25 cellular contexts compared by ENCODE assay signal in genomic region chrX:8346060-8346459, GRCh38.
"Had no signal": no experiment of that assay in that cellular context is flagged by ENCODE, and none has a peak within 500 bp of the region (broad histone marks: within the 10 kb centered on the region; RNA-seq: fewer than 3 reads in every experiment).

No MANE protein-coding gene starts in this region.

- H3K36me3 ChIP-seq: brain microvascular endothelial cell, cardiac muscle cell, colonic mucosa, esophagus muscularis mucosa, gastroesophageal sphincter had no signal

- H3K4me3 ChIP-seq: cardiac muscle cell, colonic mucosa, esophagus muscularis mucosa, gastroesophageal sphincter had no signal

- H3K4me1 ChIP-seq: colonic mucosa, esophagus muscularis mucosa, gastroesophageal sphincter had no signal

- H3K27ac ChIP-seq: brain microvascular endothelial cell, cardiac muscle cell, colonic mucosa, esophagus muscularis mucosa, gastroesophageal sphincter had no signal

- H3K27me3 ChIP-seq: brain microvascular endothelial cell, cardiac muscle cell, colonic mucosa, esophagus muscularis mucosa, gastroesophageal sphincter had no signal

- ATAC-seq: activated CD4-positive, alpha-beta T cell treated with anti-CD3 and anti-CD28 coated beads for 36 hours; activated T-cell treated with anti-CD3 and anti-CD28 coated beads, Interleukin-2, amount 50 U/mL, for 4 hours; activated T-helper 17 cell treated with anti-CD3 and anti-CD28 coated beads, Interleukin-2, amount 50 U/mL, for 72 hours; gastroesophageal sphincter had no signal

- DNase-seq: activated CD4-positive, alpha-beta memory T cell treated with anti-CD3 and anti-CD28 coated beads, Interleukin-2, amount 10 ng/mL, durations not matched to agents 7 days and 5 days; activated CD4-positive, alpha-beta T cell treated with anti-CD3 and anti-CD28 coated beads for 36 hours; activated CD4-positive, alpha-beta T cell treated with anti-CD3 and anti-CD28 coated beads, Interleukin-2, amount 10 ng/mL, durations not matched to agents 24 days and 14 days; activated CD4-positive, alpha-beta T cell treated with anti-CD3 and anti-CD28 coated beads, Interleukin-2, amount 50 U/mL, for 4 hours; activated CD4-positive, CD25-positive, alpha-beta regulatory T cell; activated CD4-positive, CD25-positive, alpha-beta regulatory T cell treated with anti-CD3 and anti-CD28 coated beads, Interleukin-2, amount 50 U/mL, for 72 hours; activated effector memory CD4-positive, alpha-beta T cell treated with Interleukin-2 at 50 U/mL for 16 hours; activated gamma-delta T cell treated with Interleukin-2 at 50 U/mL for 16 hours; activated naive CD4-positive, alpha-beta T cell treated with anti-CD3 and anti-CD28 coated beads, Interleukin-2, amount 50 U/mL, for 16 hours; activated naive CD4-positive, alpha-beta T cell treated with Interleukin-2 at 50 U/mL for 16 hours; activated T-cell treated with anti-CD3 and anti-CD28 coated beads, Interleukin-2, amount 50 U/mL, for 4 hours; amniotic stem cell; anterior cingulate cortex; brain microvascular endothelial cell; central memory CD4-positive, alpha-beta T cell; cerebellar nuclear complex; colonic mucosa; effector CD8-positive, alpha-beta T cell; erythroblast; foreskin melanocyte; T-helper 2 cell had no signal

- H3K9me3 ChIP-seq: colonic mucosa, esophagus muscularis mucosa, gastroesophageal sphincter had no signal
